25 cellular contexts compared by ENCODE assay signal in genomic region chr4:186501554-186501953, GRCh38. TPM values are rescaled to one million over a fixed set of nuclear protein-coding genes. Genes with fewer than 3 reads are reported as not detected.
"Had no signal": no experiment of that assay in that cellular context is flagged by ENCODE, and none has a peak within 500 bp of the region (broad histone marks: within the 10 kb centered on the region; RNA-seq: fewer than 3 reads in every experiment).

No MANE protein-coding gene starts in this region.

- H3K36me3 Mint-ChIP-seq: activated CD8-positive, alpha-beta memory T cell treated with anti-CD3 and anti-CD28 coated beads, Interleukin-2, amount 10 ng/mL, durations not matched to agents 7 days and 5 days; activated naive CD4-positive, alpha-beta T cell treated with anti-CD3 and anti-CD28 coated beads, Interleukin-2, amount 50 U/mL, for 24 hours; brain; WTC11 had no signal

- H3K36me3 ChIP-seq: ascending aorta, Peyer's patch, SJCRH30 had no signal

- DNase-seq: activated CD4-positive, alpha-beta T cell treated with anti-CD3 and anti-CD28 coated beads, Interleukin-2, amount 10 ng/mL, durations not matched to agents 24 days and 14 days; activated CD4-positive, alpha-beta T cell treated with anti-CD3 and anti-CD28 coated beads, Interleukin-2, amount 50 U/mL, for 48 hours; activated CD4-positive, CD25-positive, alpha-beta regulatory T cell treated with anti-CD3 and anti-CD28 coated beads, Interleukin-2, amount 50 U/mL, for 72 hours; activated CD8-positive, alpha-beta memory T cell treated with anti-CD3 and anti-CD28 coated beads, Interleukin-2, amount 10 ng/mL, durations not matched to agents 7 days and 5 days; activated effector memory CD4-positive, alpha-beta T cell treated with Interleukin-2 at 50 U/mL for 16 hours; activated naive CD4-positive, alpha-beta T cell; activated T-cell treated with anti-CD3 and anti-CD28 coated beads, Interleukin-2, amount 50 U/mL, for 24 hours; MV-4-11; NCI-H1105; NCI-H1436; NCI-H1694 treated with DMSO at 0.1 percent for 48 hours; NCI-H2029 treated with DMSO at 0.1 percent for 48 hours; NK-92 treated with Interleukin-12 subunit alpha and Interleukin-12 subunit beta, amount 100 ng/mL, for 24 hours; Peyer's patch; Right ventricle myocardium superior; SJCRH30 had no signal

- H3K4me1 ChIP-seq: ascending aorta, Peyer's patch, SJCRH30 had no signal

- H3K4me3 Mint-ChIP-seq: activated CD4-positive, alpha-beta T cell treated with anti-CD3 and anti-CD28 coated beads, Interleukin-2, amount 10 ng/mL, durations not matched to agents 24 days and 14 days; activated CD8-positive, alpha-beta memory T cell treated with anti-CD3 and anti-CD28 coated beads, Interleukin-2, amount 10 ng/mL, durations not matched to agents 7 days and 5 days; activated naive CD4-positive, alpha-beta T cell treated with anti-CD3 and anti-CD28 coated beads, Interleukin-2, amount 50 U/mL, for 24 hours; activated T-cell treated with anti-CD3 and anti-CD28 coated beads, Interleukin-2, amount 50 U/mL, for 24 hours; activated T-helper 1 cell treated with anti-CD3 and anti-CD28 coated beads, Interleukin-12 subunit alpha, Interleukin-12 subunit beta, Interleukin-2, Interleukin-4 antibody, amounts not matched to agents 30 ng/mL and 10 ng/mL and 1 ng/mL, durations not matched to agents 14 hours and 24 hours and 36 hours; brain; central memory CD8-positive, alpha-beta T cell; T-helper 1 cell treated with Interleukin-12 subunit alpha and Interleukin-12 subunit beta and Interleukin-4 antibody, amounts not matched to agents 30 μg/mL and 1 μg/mL, for 36 hours; WTC11 had no signal

- H3K9me3 ChIP-seq: ascending aorta, Peyer's patch, SJCRH30 had no signal

- H3K27ac Mint-ChIP-seq: activated CD4-positive, alpha-beta T cell treated with anti-CD3 and anti-CD28 coated beads, Interleukin-2, amount 10 ng/mL, durations not matched to agents 24 days and 14 days; activated CD8-positive, alpha-beta memory T cell treated with anti-CD3 and anti-CD28 coated beads, Interleukin-2, amount 10 ng/mL, durations not matched to agents 7 days and 5 days; activated naive CD4-positive, alpha-beta T cell treated with anti-CD3 and anti-CD28 coated beads, Interleukin-2, amount 50 U/mL, for 24 hours; activated T-cell treated with anti-CD3 and anti-CD28 coated beads, Interleukin-2, amount 50 U/mL, for 24 hours; activated T-helper 1 cell treated with anti-CD3 and anti-CD28 coated beads, Interleukin-12 subunit alpha, Interleukin-12 subunit beta, Interleukin-2, Interleukin-4 antibody, amounts not matched to agents 30 ng/mL and 10 ng/mL and 1 ng/mL, durations not matched to agents 14 hours and 24 hours and 36 hours; T-helper 1 cell treated with Interleukin-12 subunit alpha and Interleukin-12 subunit beta and Interleukin-4 antibody, amounts not matched to agents 30 μg/mL and 1 μg/mL, for 36 hours; WTC11 had no signal

- ATAC-seq: activated CD8-positive, alpha-beta memory T cell treated with anti-CD3 and anti-CD28 coated beads, Interleukin-2, amount 10 ng/mL, durations not matched to agents 7 days and 5 days; SK-N-SH treated with all-trans-retinoic acid at 6 μM for 48 hours had no signal

- H3K27me3 ChIP-seq: ascending aorta, Peyer's patch, SJCRH30 had no signal

- H3K4me1 Mint-ChIP-seq: activated CD4-positive, alpha-beta T cell treated with anti-CD3 and anti-CD28 coated beads, Interleukin-2, amount 10 ng/mL, durations not matched to agents 24 days and 14 days; activated CD8-positive, alpha-beta memory T cell treated with anti-CD3 and anti-CD28 coated beads, Interleukin-2, amount 10 ng/mL, durations not matched to agents 7 days and 5 days; activated naive CD4-positive, alpha-beta T cell treated with anti-CD3 and anti-CD28 coated beads, Interleukin-2, amount 50 U/mL, for 24 hours; brain; central memory CD8-positive, alpha-beta T cell had no signal

- H3K4me3 ChIP-seq: ascending aorta, Peyer's patch, SJCRH30 had no signal

- H3K9me3 Mint-ChIP-seq: activated CD4-positive, alpha-beta T cell treated with anti-CD3 and anti-CD28 coated beads, Interleukin-2, amount 10 ng/mL, durations not matched to agents 24 days and 14 days; activated naive CD4-positive, alpha-beta T cell treated with anti-CD3 and anti-CD28 coated beads, Interleukin-2, amount 50 U/mL, for 24 hours had no signal

- H3K27me3 Mint-ChIP-seq: activated CD4-positive, alpha-beta T cell treated with anti-CD3 and anti-CD28 coated beads, Interleukin-2, amount 10 ng/mL, durations not matched to agents 24 days and 14 days; activated CD8-positive, alpha-beta memory T cell treated with anti-CD3 and anti-CD28 coated beads, Interleukin-2, amount 10 ng/mL, durations not matched to agents 7 days and 5 days; activated naive CD4-positive, alpha-beta T cell treated with anti-CD3 and anti-CD28 coated beads, Interleukin-2, amount 50 U/mL, for 24 hours; activated T-cell treated with anti-CD3 and anti-CD28 coated beads, Interleukin-2, amount 50 U/mL, for 24 hours had no signal

RNA-seq across cellular contexts. Expression of gene MTNR1A, which starts 53.8 kb away (rescaled TPM):
- total RNA-seq: activated CD4-positive, alpha-beta T cell treated with anti-CD3 and anti-CD28 coated beads, Interleukin-2, amount 10 ng/mL, durations not matched to agents 24 days and 14 days; activated CD8-positive, alpha-beta memory T cell treated with anti-CD3 and anti-CD28 coated beads, Interleukin-2, amount 10 ng/mL, durations not matched to agents 7 days and 5 days; activated T-helper 1 cell treated with anti-CD3 and anti-CD28 coated beads, Interleukin-12 subunit alpha, Interleukin-12 subunit beta, Interleukin-2, Interleukin-4 antibody, amounts not matched to agents 30 ng/mL and 10 ng/mL and 1 ng/mL, durations not matched to agents 14 hours and 24 hours and 36 hours; ascending aorta; MCF 10A; Peyer's patch; Right ventricle myocardium superior; SJCRH30 had no signal
